ENCODE assay signal across 28 cellular contexts in the genomic region with DNA sequence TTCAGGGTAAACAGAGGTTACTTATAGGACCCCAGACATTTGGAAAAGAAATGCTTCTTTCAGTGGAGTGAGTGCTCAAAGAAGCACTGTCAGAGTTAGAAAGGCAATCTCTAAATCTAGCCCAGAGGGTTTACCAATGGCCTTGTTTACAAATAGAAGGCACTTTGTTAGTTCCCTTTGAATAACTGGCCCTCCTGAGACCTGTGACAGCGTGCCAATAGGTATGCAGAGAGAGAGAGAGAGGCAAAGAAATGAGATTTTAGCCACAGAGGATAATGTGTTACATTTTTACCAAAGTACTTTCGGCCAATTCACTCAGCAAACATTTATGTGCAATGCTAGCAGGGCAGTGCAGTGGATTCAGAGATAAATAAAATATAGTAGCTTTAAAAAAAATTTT. TPM values are rescaled to one million over a fixed set of nuclear protein-coding genes. Genes with fewer than 3 reads are reported as not detected.
"Had no signal": no experiment of that assay in that cellular context is flagged by ENCODE, and none has a peak within 500 bp of the region (broad histone marks: within the 10 kb centered on the region; RNA-seq: fewer than 3 reads in every experiment).

No MANE protein-coding gene starts in this region.

- H3K36me3 ChIP-seq: MG63, SJSA1 had no signal

- DNase-seq: activated CD4-positive, alpha-beta T cell treated with anti-CD3 and anti-CD28 coated beads for 36 hours; activated CD8-positive, alpha-beta memory T cell treated with anti-CD3 and anti-CD28 coated beads, Interleukin-2, amount 50 U/mL, for 4 hours; activated CD8-positive, alpha-beta T cell treated with anti-CD3 and anti-CD28 coated beads for 36 hours; activated effector memory CD4-positive, alpha-beta T cell treated with Interleukin-2 at 50 U/mL for 16 hours; activated naive CD4-positive, alpha-beta T cell; aorta; body of pancreas; central memory CD4-positive, alpha-beta T cell; MG63; MV-4-11; NCI-H1092 treated with DMSO at 0.1 percent for 48 hours; NCI-H1417 treated with DMSO at 0.1 percent for 48 hours; NCI-H187; NCI-H2081; NCI-H345; NCI-H510A; NCI-H526 treated with DMSO at 0.1 percent for 48 hours; NCI-H82; SHP77; T-cell; T-helper 2 cell; T1000 had no signal

- H3K36me3 Mint-ChIP-seq: activated naive CD4-positive, alpha-beta T cell treated with anti-CD3 and anti-CD28 coated beads, Interleukin-2, amount 50 U/mL, for 24 hours; T-cell had no signal

- H3K4me1 ChIP-seq: body of pancreas, SJSA1 had no signal

- ATAC-seq: activated CD4-positive, alpha-beta T cell treated with anti-CD3 and anti-CD28 coated beads for 36 hours; activated CD8-positive, alpha-beta T cell treated with anti-CD3 and anti-CD28 coated beads for 36 hours; body of pancreas; PC-3; T-cell had no signal

- H3K27me3 ChIP-seq: body of pancreas, MG63, SJSA1 had no signal

- H3K9me3 ChIP-seq: body of pancreas, MG63, SJSA1 had no signal

- H3K9me3 Mint-ChIP-seq: activated CD8-positive, alpha-beta T cell treated with anti-CD3 and anti-CD28 coated beads for 36 hours; activated naive CD4-positive, alpha-beta T cell treated with anti-CD3 and anti-CD28 coated beads, Interleukin-2, amount 50 U/mL, for 24 hours; T-cell had no signal

- H3K27ac ChIP-seq: body of pancreas, coronary artery, SJSA1 had no signal

- H3K4me3 ChIP-seq: body of pancreas, coronary artery, MG63, SJSA1 had no signal

- H3K27ac Mint-ChIP-seq: activated CD4-positive, alpha-beta T cell treated with anti-CD3 and anti-CD28 coated beads for 36 hours; activated CD8-positive, alpha-beta T cell treated with anti-CD3 and anti-CD28 coated beads for 36 hours; activated naive CD4-positive, alpha-beta T cell treated with anti-CD3 and anti-CD28 coated beads, Interleukin-2, amount 50 U/mL, for 24 hours; T-cell had no signal

- H3K4me1 Mint-ChIP-seq: activated CD4-positive, alpha-beta T cell treated with anti-CD3 and anti-CD28 coated beads for 36 hours; activated naive CD4-positive, alpha-beta T cell treated with anti-CD3 and anti-CD28 coated beads, Interleukin-2, amount 50 U/mL, for 24 hours; T-cell had no signal

- H3K4me3 Mint-ChIP-seq: activated CD4-positive, alpha-beta T cell treated with anti-CD3 and anti-CD28 coated beads for 36 hours; activated CD8-positive, alpha-beta T cell treated with anti-CD3 and anti-CD28 coated beads for 36 hours; activated naive CD4-positive, alpha-beta T cell treated with anti-CD3 and anti-CD28 coated beads, Interleukin-2, amount 50 U/mL, for 24 hours; T-cell had no signal

RNA-seq across cellular contexts. Expression of gene TPH2, which starts 41.9 kb away (rescaled TPM):
- total RNA-seq: activated CD4-positive, alpha-beta T cell treated with anti-CD3 and anti-CD28 coated beads for 36 hours; activated CD8-positive, alpha-beta T cell treated with anti-CD3 and anti-CD28 coated beads for 36 hours; aorta; bronchial epithelial cell; chondrocyte; PC-3 had no signal
- polyA plus RNA-seq: aorta had no signal
